Comparison of ENCODE assay signal across 11 cellular contexts in the genomic region with DNA sequence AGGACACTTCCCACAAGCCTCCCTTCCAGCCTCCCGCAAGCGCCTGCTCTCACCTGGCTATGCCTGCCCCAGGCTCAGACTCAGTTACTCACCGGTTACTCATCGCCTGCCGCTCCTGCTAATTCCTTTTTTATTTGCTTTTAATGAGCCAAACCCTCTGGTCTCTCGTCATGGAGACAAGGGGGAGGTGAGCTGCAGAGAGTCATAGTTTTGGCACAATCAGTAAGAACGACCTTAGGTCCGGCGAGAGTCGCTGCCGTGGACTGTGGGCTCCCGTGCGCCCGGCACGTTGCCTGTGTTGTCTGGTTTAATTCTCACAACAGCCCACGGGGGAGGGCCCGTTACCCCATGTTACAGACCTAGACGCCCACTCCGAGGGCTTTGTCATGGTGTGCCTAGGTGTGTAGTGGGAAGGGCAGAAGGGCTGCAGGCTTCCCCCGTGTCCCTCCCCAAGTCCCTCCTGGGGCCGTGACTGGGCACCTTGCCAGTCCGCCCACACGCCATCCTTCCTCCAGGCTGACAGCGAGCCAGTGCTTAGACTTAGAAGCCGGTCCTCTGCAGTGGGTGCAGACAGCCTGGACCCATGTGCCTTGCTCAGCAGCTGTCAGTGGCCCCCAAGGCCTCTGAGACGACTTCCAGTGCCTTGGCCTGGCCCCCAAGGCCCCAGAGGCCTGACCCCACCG. TPM values are rescaled to one million over a fixed set of nuclear protein-coding genes. Genes with fewer than 3 reads are reported as not detected.
DNase-seq lines count a peak whose midpoint lies in the region; ATAC-seq and TF ChIP-seq lines count a peak whose summit lies in the region.
"Had no signal": no experiment of that assay in that cellular context is flagged by ENCODE, and none has a peak within 500 bp of the region (broad histone marks: within the 10 kb centered on the region; RNA-seq: fewer than 3 reads in every experiment).

No MANE protein-coding gene starts in this region.

- WGBS in upper lobe of left lung, 2 donors = 67 to 68% methylated on average over 17 to 24 of the region's 27 CpGs

- DNase-seq in NCI-H345 (lab: John Stamatoyannopoulos, UW) (peak; percentile 19), NCI-H345 treated with DMSO at 0.1 percent for 48 hours (lab: John Stamatoyannopoulos, UW; ENCODE audit: unreplicated experiment) (no peak), RPMI7951 (ENCODE audit: low read depth) (peak; percentile 96), foreskin fibroblast (peak; percentile 58 to 81), upper lobe of left lung (peak; percentile 32 to 70), NCI-H2171 treated with DMSO at 0.1 percent for 48 hours (lab: John Stamatoyannopoulos, UW) (no peak), mesenteric fat pad (ENCODE audit: low spot score) (no peak)
- DNase-seq: activated B cell treated with CpG ODN at 0.5 μM for 24 hours, naive B cell had no signal

- H3K4me1 ChIP-seq in upper lobe of left lung = peaks cover 0 to 11% (median 2%) of the 10 kb centered on the region in 4 donors

- no peak for TF ChIP-seq EP300 in upper lobe of left lung (IDR thresholded peaks at IDR 0.05)

- H3K27me3 ChIP-seq in upper lobe of left lung = peaks cover 0 to 6% (median 0%) of the 10 kb centered on the region in 4 donors

- TF ChIP-seq CTCF in foreskin fibroblast (IDR thresholded peaks at IDR 0.05; ENCODE audit: low read depth, low read length) = no peak
- no peak for TF ChIP-seq CTCF in upper lobe of left lung (IDR thresholded peaks at IDR 0.05)

- H3K9me3 ChIP-seq in upper lobe of left lung = no peaks in the 10 kb centered on the region

- no peak overlapping the region for H3K27ac ChIP-seq in upper lobe of left lung
- H3K27ac ChIP-seq: C4-2B had no signal

- no peak for TF ChIP-seq POLR2A in upper lobe of left lung (IDR thresholded peaks at IDR 0.05)

- H3K4me3 ChIP-seq in foreskin fibroblast (ENCODE audit: low read depth in 1 of 2, low read length in 2 of 2) = peak overlapping the region in 1 of 2 donors; percentile 27
- no peak overlapping the region for H3K4me3 ChIP-seq in upper lobe of left lung

- no peaks in the 10 kb centered on the region for H3K36me3 ChIP-seq in upper lobe of left lung

- ATAC-seq in upper lobe of left lung (ENCODE audit: low FRiP score in 2 of 2) (peak; percentile 15 to 34), GM19035 (IDR thresholded peaks at IDR 0.05; ENCODE audit: unreplicated experiment) (no peak)

RNA-seq across cellular contexts. Expression of a gene that starts 42.2 kb away (rescaled TPM):
- total RNA-seq in RPMI7951 (2014; rRNA removed; shearing (Covaris generic)) = 17.3 and 21.3 TPM in 2 replicates
- total RNA-seq in upper lobe of left lung = 10 to 100 TPM in 2 of 6 donors, 1 to 10 TPM in 4; 5.2 to 15.6 (median 8.8) TPM
- not detected for total RNA-seq in mesenteric fat pad
- total RNA-seq: activated B cell treated with CpG ODN at 0.5 μM for 24 hours had no signal

Comparison
In these comparisons a context has a peak if more than half of its experiments do, and no peak if none do; other contexts are left out.
1. DNase-seq: peak in NCI-H345 (single experiment), RPMI7951 (single experiment), foreskin fibroblast (2 of 2) and upper lobe of left lung (2 of 2); none in NCI-H345 treated with DMSO at 0.1 percent for 48 hours (single experiment), NCI-H2171 treated with DMSO at 0.1 percent for 48 hours (single experiment) and mesenteric fat pad (single experiment).